ENCODE assay signal across 1 cellular context in genomic region chr2:11697103-11697871, GRCh38.
TF ChIP-seq lines count a peak whose summit lies in the region.

No MANE protein-coding gene starts in this region.

TF ChIP-seq in SK-N-SH, 30 proteins besides CTCF, POLR2A, EP300 and RAD21 (continued from another document):
- TF ChIP-seq IRF3 (IDR thresholded peaks at IDR 0.05; ENCODE audit: low read depth, low read length) (no peak), TAF1 (IDR thresholded peaks at IDR 0.05; ENCODE audit: borderline replicate concordance, low read depth, low read length) (peak; percentile 35; the same call in 1 of the 2 replicates), MEF2A (IDR thresholded peaks at IDR 0.05; ENCODE audit: borderline replicate concordance, low read depth) (no peak), USF2 (IDR thresholded peaks at IDR 0.05; ENCODE audit: borderline replicate concordance, low read depth, low read length) (no peak), NFIC (IDR thresholded peaks at IDR 0.05; ENCODE audit: borderline replicate concordance) (peak; percentile 87), POLR2AphosphoS5 (IDR thresholded peaks at IDR 0.05; ENCODE audit: low read depth, low read length) (0 out of 2 replicates have a peak, but pooled peaks have one; percentile 34), FOSL2 (IDR thresholded peaks at IDR 0.05; ENCODE audit: borderline replicate concordance, low read depth) (peak; percentile 81)
- TF ChIP-seq, protein P1, sequence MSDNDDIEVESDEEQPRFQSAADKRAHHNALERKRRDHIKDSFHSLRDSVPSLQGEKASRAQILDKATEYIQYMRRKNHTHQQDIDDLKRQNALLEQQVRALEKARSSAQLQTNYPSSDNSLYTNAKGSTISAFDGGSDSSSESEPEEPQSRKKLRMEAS (IDR thresholded peaks at IDR 0.05; ENCODE audit: low read depth): peak; percentile 62
